In the genomic region with DNA sequence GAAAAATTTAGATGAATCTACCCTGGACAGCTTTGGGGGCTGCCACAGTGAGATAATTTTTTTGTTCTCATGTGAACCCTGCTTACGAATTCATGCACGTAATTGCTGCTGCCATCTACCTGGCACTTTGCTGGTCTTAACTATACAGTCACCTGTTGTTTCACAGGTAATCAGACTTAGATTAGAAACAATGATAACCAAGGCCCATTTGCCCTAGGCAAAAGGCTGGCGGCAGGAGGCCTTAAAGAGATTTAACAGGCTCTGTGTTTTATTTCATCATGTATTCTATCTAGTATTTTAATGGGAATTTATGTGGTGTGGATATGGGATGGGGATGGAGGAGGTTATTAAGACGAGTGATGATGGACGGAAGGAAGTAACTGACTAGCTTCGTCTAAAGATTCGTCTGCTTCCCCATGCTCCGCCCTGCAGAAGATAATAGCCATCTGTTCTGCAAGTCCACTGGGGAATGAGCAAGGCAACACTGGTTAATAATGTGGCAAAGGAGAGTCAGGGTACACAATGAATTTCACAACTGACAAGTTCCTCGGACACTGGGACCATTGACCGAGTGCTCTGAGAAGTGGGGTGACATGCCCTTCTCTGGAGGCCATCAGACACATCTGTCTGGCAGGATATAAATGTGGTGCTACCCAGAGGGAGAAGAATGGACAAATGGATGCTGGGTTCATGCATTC, we compare ENCODE assay signal across 11 cellular contexts.
"Had no signal": no experiment of that assay in that cellular context is flagged by ENCODE, and none has a peak within 500 bp of the region (broad histone marks: within the 10 kb centered on the region; RNA-seq: fewer than 3 reads in every experiment).

No MANE protein-coding gene starts in this region.

- ATAC-seq: activated CD4-positive, CD25-positive, alpha-beta regulatory T cell treated with anti-CD3 and anti-CD28 coated beads, Interleukin-2, amount 50 U/mL, for 24 hours; activated CD8-positive, alpha-beta memory T cell treated with anti-CD3 and anti-CD28 coated beads, Interleukin-2, amount 10 ng/mL, durations not matched to agents 7 days and 5 days; activated T-cell treated with anti-CD3 and anti-CD28 coated beads, Interleukin-2, amount 50 U/mL, for 4 hours; effector memory CD8-positive, alpha-beta T cell; gastroesophageal sphincter; psoas muscle had no signal

- DNase-seq: activated CD4-positive, alpha-beta T cell treated with anti-CD3 and anti-CD28 coated beads, Interleukin-2, amount 50 U/mL, for 4 hours; activated CD8-positive, alpha-beta memory T cell treated with anti-CD3 and anti-CD28 coated beads, Interleukin-2, amount 10 ng/mL, durations not matched to agents 7 days and 5 days; activated gamma-delta T cell; activated T-cell treated with anti-CD3 and anti-CD28 coated beads, Interleukin-2, amount 50 U/mL, for 4 hours; cerebellar nuclear complex; effector memory CD8-positive, alpha-beta T cell; psoas muscle; stimulated activated CD4-positive, alpha-beta T cell treated with anti-CD3 and anti-CD28 coated beads, Interleukin-4, amount 100 ng/mL, for 1 hour; testis had no signal
